Comparison of ENCODE assay signal across 8 cellular contexts in genomic region chr20:18793625-18794427, GRCh38. TPM values are rescaled to one million over a fixed set of nuclear protein-coding genes. Genes with fewer than 3 reads are reported as not detected.
DNase-seq lines count a peak whose midpoint lies in the region; ATAC-seq, FAIRE-seq and TF ChIP-seq lines count a peak whose summit lies in the region.

No MANE protein-coding gene starts in this region.

- intact Hi-C loops in Right ventricle myocardium superior (cut with DNase I): no loop called here
- intact Hi-C loops in pancreas (cut with DNase I): no loop called here

- peak overlapping the region; percentile 86 for H3K4me3 ChIP-seq in NB4 (ENCODE audit: low read depth, low read length)
- H3K4me3 ChIP-seq in pancreas: peak overlapping the region; percentile 57 to 65 (median 64)
- peak overlapping the region; percentile 66 to 89 (median 79) for H3K4me3 ChIP-seq in tibial nerve

- H3K27me3 ChIP-seq in pancreas (peaks cover 0 to 5% (median 0%) of the 10 kb centered on the region in 4 donors), tibial nerve (no peaks in the 10 kb centered on the region)

- WGBS in pancreas, 2 donors: 4 to 5% methylated on average over 29 of the region's 29 CpGs
- 6 to 13% methylated on average over 18 to 29 of the region's 29 CpGs for WGBS in tibial nerve, 2 donors

- peaks cover 4% of the 10 kb centered on the region for H3K9me3 Mint-ChIP-seq in activated naive CD8-positive, alpha-beta T cell treated with anti-CD3 and anti-CD28 coated beads, Interleukin-2, amount 10 ng/mL, durations not matched to agents 7 days and 5 days

- peak overlapping the region; percentile 95 for H3K27ac Mint-ChIP-seq in activated naive CD8-positive, alpha-beta T cell treated with anti-CD3 and anti-CD28 coated beads, Interleukin-2, amount 10 ng/mL, durations not matched to agents 7 days and 5 days

- TF ChIP-seq EP300 in tibial nerve (IDR thresholded peaks at IDR 0.05): peak; percentile 93 to 96

- TF ChIP-seq POLR2A in NB4 (IDR thresholded peaks at IDR 0.05; ENCODE audit: extremely low read depth, insufficient read length) (peak; percentile 78), tibial nerve (IDR thresholded peaks at IDR 0.05) (peak; percentile 50 to 83)

- TF ChIP-seq CTCF in GM10266 (IDR thresholded peaks at IDR 0.05; ENCODE audit: control insufficient read depth, insufficient read depth, low read depth, missing control alignments) (peak; percentile 38), NB4 (IDR thresholded peaks at IDR 0.05; ENCODE audit: low read depth, low read length) (no peak), pancreas (IDR thresholded peaks at IDR 0.05) (no peak), tibial nerve (IDR thresholded peaks at IDR 0.05) (peak in 1 of 5 experiments; percentile 11)

- H3K27ac ChIP-seq in pancreas: peak overlapping the region; percentile 56 to 93 (median 78)
- peak overlapping the region; percentile 90 to 98 (median 94) for H3K27ac ChIP-seq in tibial nerve

- POLR2A ChIA-PET in activated naive CD8-positive, alpha-beta T cell treated with anti-CD3 and anti-CD28 coated beads, Interleukin-2, amount 10 ng/mL, durations not matched to agents 7 days and 5 days (lab: Charles Lee): interaction anchor here (0.6 to 1.3 kb wide), 5 partner anchors 8 to 1112 kb away, joined by 3 to 5 read pairs (median 3); partner anchors contain the start of gene RRBP1

- DNase-seq in GM10266 (ENCODE audit: extremely low spot score) (peak; percentile 80), NB4 (ENCODE audit: low read depth) (peak; percentile 92), Right ventricle myocardium superior (peak; percentile 92), pancreas (peak; percentile 82 to 93 (median 86)), tibial nerve (ENCODE audit: low spot score in 2 of 2) (peak; percentile 74 to 92)
- peak; percentile 77 for DNase-seq in activated naive CD8-positive, alpha-beta T cell treated with anti-CD3 and anti-CD28 coated beads, Interleukin-2, amount 10 ng/mL, durations not matched to agents 7 days and 5 days

- H3K4me3 Mint-ChIP-seq in activated naive CD8-positive, alpha-beta T cell treated with anti-CD3 and anti-CD28 coated beads, Interleukin-2, amount 10 ng/mL, durations not matched to agents 7 days and 5 days: peak overlapping the region; percentile 92

- H3K9me3 ChIP-seq in pancreas: no peaks in the 10 kb centered on the region
- H3K9me3 ChIP-seq in tibial nerve: peaks cover 0 to 7% (median 2%) of the 10 kb centered on the region in 4 donors

- peaks cover 8% of the 10 kb centered on the region for H3K4me1 Mint-ChIP-seq in activated naive CD8-positive, alpha-beta T cell treated with anti-CD3 and anti-CD28 coated beads, Interleukin-2, amount 10 ng/mL, durations not matched to agents 7 days and 5 days

- FAIRE-seq in pancreas (lab: Jason Lieb, UNC): peak; percentile 49

- no peaks in the 10 kb centered on the region for H3K27me3 Mint-ChIP-seq in activated naive CD8-positive, alpha-beta T cell treated with anti-CD3 and anti-CD28 coated beads, Interleukin-2, amount 10 ng/mL, durations not matched to agents 7 days and 5 days

- peaks cover 0 to 6% (median 6%) of the 10 kb centered on the region in 3 donors for H3K4me1 ChIP-seq in pancreas
- peaks cover 0 to 18% (median 5%) of the 10 kb centered on the region in 4 donors for H3K4me1 ChIP-seq in tibial nerve

- H3K36me3 ChIP-seq in pancreas (no peaks in the 10 kb centered on the region), tibial nerve (no peaks in the 10 kb centered on the region)

- peak; percentile 99 for ATAC-seq in HG02571 (IDR thresholded peaks at IDR 0.05; ENCODE audit: unreplicated experiment)
- ATAC-seq in SK-N-SH treated with all-trans-retinoic acid at 6 μM for 48 hours: peak; percentile 99
- peak; percentile 96 for ATAC-seq in activated naive CD8-positive, alpha-beta T cell treated with anti-CD3 and anti-CD28 coated beads, Interleukin-2, amount 10 ng/mL, durations not matched to agents 7 days and 5 days (ENCODE audit: low read depth)
- ATAC-seq in Right ventricle myocardium superior (ENCODE audit: poor library complexity): peak; percentile 100
- ATAC-seq in pancreas: peak; percentile 99 to 100 (median 100)

- peaks cover 2% of the 10 kb centered on the region for H3K36me3 Mint-ChIP-seq in activated naive CD8-positive, alpha-beta T cell treated with anti-CD3 and anti-CD28 coated beads, Interleukin-2, amount 10 ng/mL, durations not matched to agents 7 days and 5 days

TF ChIP-seq in SK-N-SH treated with all-trans-retinoic acid at 6 μM for 48 hours, 23 proteins besides CTCF, POLR2A, EP300 and RAD21:
- TF ChIP-seq SNAI2 (CRISPR knock-in tag; IDR thresholded peaks at IDR 0.05) (peak; percentile 72; the same call in 1 of the 2 replicates), TSHZ2 (CRISPR knock-in tag; IDR thresholded peaks at IDR 0.05) (0 out of 2 replicates have a peak, but pooled peaks have one; percentile 52), PPARA (CRISPR knock-in tag; IDR thresholded peaks at IDR 0.05; ENCODE audit: borderline replicate concordance) (no peak), ESRRG (CRISPR knock-in tag; IDR thresholded peaks at IDR 0.05) (no peak), CSRNP3 (CRISPR knock-in tag; IDR thresholded peaks at IDR 0.05) (no peak), CREB5 (CRISPR knock-in tag; IDR thresholded peaks at IDR 0.05; ENCODE audit: low read depth) (no peak)
TF ChIP-seq in SK-N-SH treated with all-trans-retinoic acid at 6 μM for 48 hours: peak in this region for 2.

RNA-seq across cellular contexts. Expression of gene SCP2D1, which starts 19.8 kb away (rescaled TPM):
- total RNA-seq in activated naive CD8-positive, alpha-beta T cell treated with anti-CD3 and anti-CD28 coated beads, Interleukin-2, amount 10 ng/mL, durations not matched to agents 7 days and 5 days: not detected
- not detected for total RNA-seq in Right ventricle myocardium superior
- not detected for total RNA-seq in pancreas
- polyA plus RNA-seq in pancreas: not detected
- total RNA-seq in tibial nerve: not detected

Comparison
In these comparisons a context has a peak if more than half of its experiments do, and no peak if none do; other contexts are left out.
1. Peak in every context shown above with its lines: DNase-seq, ATAC-seq, H3K4me3 ChIP-seq and H3K27ac ChIP-seq.